Comparison of ENCODE assay signal across 28 cellular contexts in the genomic region with DNA sequence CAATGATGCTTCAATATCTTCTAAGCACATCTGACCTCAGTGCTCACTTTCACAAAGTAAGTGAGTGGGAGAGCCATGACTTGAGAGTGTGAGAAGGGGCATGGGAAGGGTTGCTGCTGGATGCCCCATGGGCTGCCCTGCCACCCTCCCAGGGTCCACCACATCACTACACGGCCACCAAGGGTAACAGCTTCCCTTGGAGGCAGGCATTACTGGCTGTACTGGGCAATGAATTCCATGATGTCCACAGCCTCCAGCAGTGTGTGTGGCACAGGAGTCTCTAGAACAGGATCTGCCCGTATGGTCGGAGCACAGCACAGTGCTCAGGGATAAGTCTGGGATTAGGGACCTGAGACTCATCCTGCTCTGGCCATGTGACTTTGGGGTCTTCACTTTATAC.
"Had no signal": no experiment of that assay in that cellular context is flagged by ENCODE, and none has a peak within 500 bp of the region (broad histone marks: within the 10 kb centered on the region; RNA-seq: fewer than 3 reads in every experiment).

No MANE protein-coding gene starts in this region.

- H3K36me3 ChIP-seq: esophagus muscularis mucosa, gastroesophageal sphincter, heart left ventricle, left ventricle myocardium inferior, lower lobe of right lung, ovary, right lobe of liver, thoracic aorta, tibial nerve, upper lobe of left lung, uterus had no signal

- H3K9me3 ChIP-seq: right lobe of liver, thoracic aorta had no signal

- H3K27ac ChIP-seq: esophagus muscularis mucosa, foreskin keratinocyte, gastroesophageal sphincter, heart left ventricle, hepatocyte, left ventricle myocardium inferior, lower lobe of right lung, ovary, psoas muscle, right lobe of liver, thoracic aorta, tibial nerve, upper lobe of left lung, uterus had no signal

- FAIRE-seq: endothelial cell of umbilical vein, small intestine had no signal

- DNase-seq: cortex of kidney; effector CD4-positive, alpha-beta T cell; foreskin keratinocyte; heart left ventricle; kidney glomerular epithelial cell; left colon; left ventricle myocardium inferior; lower lobe of right lung; naive thymus-derived CD8-positive, alpha-beta T cell; nephron progenitor cell; nucleus accumbens; ovary; posterior cingulate gyrus; psoas muscle; right lobe of liver; small intestine; stimulated activated CD4-positive, alpha-beta T cell treated with anti-CD3 and anti-CD28 coated beads, Interleukin-15, amount 100 ng/mL, for 24 hours; stimulated activated CD4-positive, alpha-beta T cell treated with anti-CD3 and anti-CD28 coated beads, Interleukin-2, amount 100 ng/mL, for 48 hours; stimulated activated CD8-positive, alpha-beta memory T cell treated with anti-CD3 and anti-CD28 coated beads, Interleukin-4, amount 100 ng/mL, for 48 hours; stimulated activated naive CD8-positive, alpha-beta T cell treated with anti-CD3 and anti-CD28 coated beads, Interleukin-15, Interleukin-2, amounts not matched to agents 100 U/mL and 50 U/mL, for 24 hours; uterus had no signal

- H3K4me1 ChIP-seq: esophagus muscularis mucosa, foreskin keratinocyte, gastroesophageal sphincter, heart left ventricle, left ventricle myocardium inferior, lower lobe of right lung, psoas muscle, right lobe of liver, tibial nerve, upper lobe of left lung, uterus had no signal

- H3K4me3 ChIP-seq: esophagus muscularis mucosa, gastroesophageal sphincter, heart left ventricle, hepatocyte, left ventricle myocardium inferior, lower lobe of right lung, ovary, psoas muscle, right lobe of liver, thoracic aorta, tibial nerve, upper lobe of left lung, uterus had no signal
